In the genomic region with DNA sequence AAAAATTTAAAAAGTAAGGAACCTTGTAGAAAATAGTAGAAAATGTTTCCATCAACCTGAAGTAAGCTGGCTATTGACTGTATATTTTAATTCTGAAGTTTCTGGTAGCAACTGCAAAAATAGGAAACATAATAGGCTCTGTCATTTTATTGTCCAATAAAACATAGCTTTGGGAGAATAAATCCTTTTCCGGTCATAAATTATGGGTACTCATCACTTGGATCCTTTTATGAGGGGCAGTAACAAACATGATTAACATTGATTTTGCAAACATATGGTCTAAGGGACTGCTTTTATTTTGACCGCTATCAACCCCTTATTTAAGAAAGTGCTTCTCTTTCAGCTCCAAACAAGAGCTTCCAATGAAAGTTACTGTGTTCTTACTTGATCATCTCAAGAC, we compare ENCODE assay signal across 6 cellular contexts.
"Had no signal": no experiment of that assay in that cellular context is flagged by ENCODE, and none has a peak within 500 bp of the region (broad histone marks: within the 10 kb centered on the region; RNA-seq: fewer than 3 reads in every experiment).

No MANE protein-coding gene starts in this region.

- H2AFZ ChIP-seq: GM23338 had no signal

- H3K4me3 ChIP-seq: GM23338, K562 had no signal

- H3K4me2 ChIP-seq: GM23338 had no signal

- DNase-seq: H9, HCEC 1CT, IMR-90, KG1 had no signal

- H3K4me1 Mint-ChIP-seq: GM23338, H9 had no signal

- ATAC-seq: GM23338, K562 had no signal

- H3K27ac Mint-ChIP-seq: GM23338, H9 had no signal

- H3K4me3 Mint-ChIP-seq: GM23338, H9 had no signal
